In the genomic region with DNA sequence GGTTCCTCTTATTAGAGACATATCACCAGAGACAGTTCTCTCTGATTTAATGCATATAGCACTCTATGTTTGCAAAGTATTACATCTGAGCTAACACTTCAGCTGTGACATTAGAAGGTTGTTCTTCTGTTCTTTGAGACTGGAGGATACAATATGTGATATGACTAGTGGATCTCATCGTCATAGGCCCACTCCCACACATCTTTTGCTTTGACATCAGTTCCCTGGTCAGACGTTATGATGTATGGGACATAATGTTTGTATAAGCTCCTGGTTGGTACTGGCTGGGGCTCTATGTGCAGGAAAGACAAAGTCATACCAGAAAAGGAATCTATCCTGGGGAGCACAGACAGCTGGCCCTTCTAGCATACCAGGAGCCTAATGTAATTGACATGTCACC, we compare ENCODE assay signal across 19 cellular contexts. TPM values are rescaled to one million over a fixed set of nuclear protein-coding genes. Genes with fewer than 3 reads are reported as not detected.
DNase-seq lines count a peak whose midpoint lies in the region; ATAC-seq and TF ChIP-seq lines count a peak whose summit lies in the region.
"Had no signal": no experiment of that assay in that cellular context is flagged by ENCODE, and none has a peak within 500 bp of the region (broad histone marks: within the 10 kb centered on the region; RNA-seq: fewer than 3 reads in every experiment).

No MANE protein-coding gene starts in this region.

- H3K4me3 ChIP-seq in mucosa of rectum (ENCODE audit: low read length in 2 of 2): no peak overlapping the region
- H3K4me3 ChIP-seq: A549, GM23248 had no signal

- peak; percentile 47 to 80 for ATAC-seq in activated T-cell treated with anti-CD3 and anti-CD28 coated beads, Interleukin-2, amount 50 U/mL, for 72 hours (replicated peaks in 1 of 2)
- no peak for ATAC-seq in HG02610 (IDR thresholded peaks at IDR 0.05; ENCODE audit: unreplicated experiment)
- no peak for ATAC-seq in GM18505 (IDR thresholded peaks at IDR 0.05; ENCODE audit: unreplicated experiment)
- ATAC-seq: A549 had no signal

- no peak overlapping the region for H3K27ac Mint-ChIP-seq in activated T-cell treated with anti-CD3 and anti-CD28 coated beads, Interleukin-2, amount 50 U/mL, for 72 hours
- H3K27ac Mint-ChIP-seq: CD4-positive, alpha-beta T cell; IgD-negative memory B cell had no signal

- no peaks in the 10 kb centered on the region for H3K9me3 ChIP-seq in mucosa of rectum (ENCODE audit: control insufficient read depth in 2 of 2, low read length in 2 of 2)
- H3K9me3 ChIP-seq: A549, Caco-2 had no signal

- H3K9ac ChIP-seq in mucosa of rectum (ENCODE audit: low read depth in 1 of 2, low read length in 2 of 2): no peak overlapping the region
- H3K9ac ChIP-seq: GM23248 had no signal

- TF ChIP-seq POLR2A in GM18505 (IDR thresholded peaks at IDR 0.05; ENCODE audit: borderline replicate concordance, extremely low read depth, insufficient read depth, insufficient read length): no peak

- peak; percentile 13 for DNase-seq in DMS 273 (lab: John Stamatoyannopoulos, UW; ENCODE audit: unreplicated experiment)
- DNase-seq in DMS 273 treated with DMSO at 0.1 percent for 48 hours (lab: John Stamatoyannopoulos, UW): no peak
- no peak for DNase-seq in activated T-cell treated with anti-CD3 and anti-CD28 coated beads, Interleukin-2, amount 50 U/mL, for 72 hours
- no peak for DNase-seq in activated T-cell treated with anti-CD3 and anti-CD28 coated beads for 4 hours
- no peak for DNase-seq in activated gamma-delta T cell treated with Interleukin-2 at 50 U/mL for 16 hours
- DNase-seq: AML-193; Caco-2; CD4-positive, alpha-beta T cell; DMS79 treated with DMSO at 0.1 percent for 48 hours; GF-D8; GM23248; HCEC 1CT had no signal

- H3K27ac ChIP-seq in mucosa of rectum (ENCODE audit: low read depth in 2 of 2, low read length in 2 of 2): peak overlapping the region; percentile 89 to 95
- H3K27ac ChIP-seq: 22Rv1, A549, C4-2B, GM23248 had no signal

- H3K4me1 ChIP-seq in mucosa of rectum (ENCODE audit: control insufficient read depth in 2 of 2, insufficient read depth in 2 of 2, low read length in 2 of 2): peaks cover 10 to 24% of the 10 kb centered on the region in 2 donors

- peaks cover 9% of the 10 kb centered on the region for H3K4me1 Mint-ChIP-seq in activated T-cell treated with anti-CD3 and anti-CD28 coated beads, Interleukin-2, amount 50 U/mL, for 72 hours (ENCODE audit: low read depth)
- H3K4me1 Mint-ChIP-seq: IgD-negative memory B cell had no signal

- no peak overlapping the region for H3K4me3 Mint-ChIP-seq in activated T-cell treated with anti-CD3 and anti-CD28 coated beads, Interleukin-2, amount 50 U/mL, for 72 hours
- H3K4me3 Mint-ChIP-seq: CD4-positive, alpha-beta T cell; IgD-negative memory B cell had no signal

- H3K9me3 Mint-ChIP-seq in activated T-cell treated with anti-CD3 and anti-CD28 coated beads, Interleukin-2, amount 50 U/mL, for 72 hours: no peaks in the 10 kb centered on the region
- H3K9me3 Mint-ChIP-seq: CD4-positive, alpha-beta T cell had no signal

- H3K36me3 ChIP-seq in mucosa of rectum (ENCODE audit: control insufficient read depth in 2 of 2, insufficient read depth in 2 of 2, low read length in 2 of 2): no peaks in the 10 kb centered on the region

- no peaks in the 10 kb centered on the region for H3K27me3 ChIP-seq in mucosa of rectum (ENCODE audit: control insufficient read depth in 2 of 2, insufficient read depth in 2 of 2, low read length in 2 of 2)

- H3K27me3 Mint-ChIP-seq in activated T-cell treated with anti-CD3 and anti-CD28 coated beads, Interleukin-2, amount 50 U/mL, for 72 hours (ENCODE audit: low read depth): peaks cover 27% of the 10 kb centered on the region
- H3K27me3 Mint-ChIP-seq: CD4-positive, alpha-beta T cell had no signal

- H3K36me3 Mint-ChIP-seq in activated T-cell treated with anti-CD3 and anti-CD28 coated beads, Interleukin-2, amount 50 U/mL, for 72 hours (ENCODE audit: insufficient read depth in 2 of 2): no peaks in the 10 kb centered on the region
- H3K36me3 Mint-ChIP-seq: IgD-negative memory B cell had no signal

RNA-seq across cellular contexts. Expression of a gene that starts 57.7 kb away (rescaled TPM):
- total RNA-seq in activated T-cell treated with anti-CD3 and anti-CD28 coated beads, Interleukin-2, amount 50 U/mL, for 72 hours: 1 to 10 TPM; 5.3 to 5.5 TPM

Comparison
In these comparisons a context has a peak if more than half of its experiments do, and no peak if none do; other contexts are left out.
1. ATAC-seq: peak in activated T-cell treated with anti-CD3 and anti-CD28 coated beads, Interleukin-2, amount 50 U/mL, for 72 hours (2 of 2); none in HG02610 (single experiment) and GM18505 (single experiment).